ENCODE assay signal across 1 cellular context in genomic region chr18:62616331-62616805, GRCh38.
A peak's percentile ranks its signal among the peaks of the same experiment; 100 is the strongest.
TF ChIP-seq lines count a peak whose summit lies in the region.

No MANE protein-coding gene starts in this region.

TF ChIP-seq in HepG2, 621 proteins besides CTCF, POLR2A, EP300 and RAD21 (continued from another document):
- TF ChIP-seq PRDM15 (CRISPR knock-in tag; IDR thresholded peaks at IDR 0.05): peak; percentile 79; the same call in 1 of the 2 replicates
- no peak for TF ChIP-seq ZNF367 (CRISPR knock-in tag; IDR thresholded peaks at IDR 0.05; ENCODE audit: borderline replicate concordance)
- no peak for TF ChIP-seq ZNF562 (CRISPR knock-in tag; IDR thresholded peaks at IDR 0.05; ENCODE audit: borderline replicate concordance)
- no peak for TF ChIP-seq ZNF607 (CRISPR knock-in tag; IDR thresholded peaks at IDR 0.05; ENCODE audit: borderline replicate concordance)
- no peak for TF ChIP-seq GABPA (IDR thresholded peaks at IDR 0.05; ENCODE audit: low read depth, low read length)
- TF ChIP-seq GABPA (CRISPR knock-in tag; IDR thresholded peaks at IDR 0.05; ENCODE audit: low read depth): peak; percentile 65
- TF ChIP-seq ETV5 (CRISPR knock-in tag; IDR thresholded peaks at IDR 0.05; ENCODE audit: borderline replicate concordance): peak; percentile 35; the same call in 1 of the 2 replicates
- TF ChIP-seq, protein P1, sequence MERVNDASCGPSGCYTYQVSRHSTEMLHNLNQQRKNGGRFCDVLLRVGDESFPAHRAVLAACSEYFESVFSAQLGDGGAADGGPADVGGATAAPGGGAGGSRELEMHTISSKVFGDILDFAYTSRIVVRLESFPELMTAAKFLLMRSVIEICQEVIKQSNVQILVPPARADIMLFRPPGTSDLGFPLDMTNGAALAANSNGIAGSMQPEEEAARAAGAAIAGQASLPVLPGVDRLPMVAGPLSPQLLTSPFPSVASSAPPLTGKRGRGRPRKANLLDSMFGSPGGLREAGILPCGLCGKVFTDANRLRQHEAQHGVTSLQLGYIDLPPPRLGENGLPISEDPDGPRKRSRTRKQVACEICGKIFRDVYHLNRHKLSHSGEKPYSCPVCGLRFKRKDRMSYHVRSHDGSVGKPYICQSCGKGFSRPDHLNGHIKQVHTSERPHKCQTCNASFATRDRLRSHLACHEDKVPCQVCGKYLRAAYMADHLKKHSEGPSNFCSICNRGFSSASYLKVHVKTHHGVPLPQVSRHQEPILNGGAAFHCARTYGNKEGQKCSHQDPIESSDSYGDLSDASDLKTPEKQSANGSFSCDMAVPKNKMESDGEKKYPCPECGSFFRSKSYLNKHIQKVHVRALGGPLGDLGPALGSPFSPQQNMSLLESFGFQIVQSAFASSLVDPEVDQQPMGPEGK (CRISPR knock-in tag; IDR thresholded peaks at IDR 0.05): 0 out of 2 replicates have a peak, but pooled peaks have one; percentile 17
- peak; percentile 39 for TF ChIP-seq HNRNPLL (IDR thresholded peaks at IDR 0.05; ENCODE audit: low read depth, low read length, poor library complexity, severe bottlenecking)
- TF ChIP-seq XRCC5 (optimal IDR thresholded peaks at IDR 0.05; ENCODE audit: low read length): peak; percentile 45
- TF ChIP-seq ZFP36L1 (CRISPR knock-in tag; IDR thresholded peaks at IDR 0.05): no peak
- peak; percentile 15 for TF ChIP-seq ZFP36 (IDR thresholded peaks at IDR 0.05; ENCODE audit: borderline replicate concordance, low read depth, low read length, partially characterized antibody)
- TF ChIP-seq SRF (IDR thresholded peaks at IDR 0.05; ENCODE audit: low read depth, low read length): peak; percentile 98
- peak; percentile 28; the same call in 1 of the 2 replicates for TF ChIP-seq SAP130 (CRISPR knock-in tag; IDR thresholded peaks at IDR 0.05; ENCODE audit: low read depth)
- TF ChIP-seq TEAD3 (CRISPR knock-in tag; optimal IDR thresholded peaks at IDR 0.05; ENCODE audit: borderline replicate concordance): peak; percentile 49
- TF ChIP-seq CCDC6 (CRISPR knock-in tag; IDR thresholded peaks at IDR 0.05): no peak
- no peak for TF ChIP-seq SMC3 (IDR thresholded peaks at IDR 0.05; ENCODE audit: low read length)
- TF ChIP-seq TFAP4 (IDR thresholded peaks at IDR 0.05; ENCODE audit: borderline replicate concordance, low read depth): peak; percentile 49; the same call in 1 of the 2 replicates
- no peak for TF ChIP-seq SPEN (CRISPR knock-in tag; IDR thresholded peaks at IDR 0.05; ENCODE audit: low read depth)
- TF ChIP-seq ZNF687 (CRISPR knock-in tag; IDR thresholded peaks at IDR 0.05): peak; percentile 63
- TF ChIP-seq FOXC1 (CRISPR knock-in tag; IDR thresholded peaks at IDR 0.05; ENCODE audit: borderline replicate concordance): no peak
- TF ChIP-seq ZNF292 (CRISPR knock-in tag; IDR thresholded peaks at IDR 0.05; ENCODE audit: borderline replicate concordance, low read depth): peak; percentile 63; the same call in 1 of the 2 replicates
- peak; percentile 24; the same call in 1 of the 2 replicates for TF ChIP-seq ZFP91 (CRISPR knock-in tag; IDR thresholded peaks at IDR 0.05; ENCODE audit: borderline replicate concordance)
- TF ChIP-seq ZMYM4 (CRISPR knock-in tag; IDR thresholded peaks at IDR 0.05): peak; percentile 35; the same call in 1 of the 2 replicates
- TF ChIP-seq NRL (CRISPR knock-in tag; IDR thresholded peaks at IDR 0.05; ENCODE audit: borderline replicate concordance): no peak
- TF ChIP-seq, protein P2, sequence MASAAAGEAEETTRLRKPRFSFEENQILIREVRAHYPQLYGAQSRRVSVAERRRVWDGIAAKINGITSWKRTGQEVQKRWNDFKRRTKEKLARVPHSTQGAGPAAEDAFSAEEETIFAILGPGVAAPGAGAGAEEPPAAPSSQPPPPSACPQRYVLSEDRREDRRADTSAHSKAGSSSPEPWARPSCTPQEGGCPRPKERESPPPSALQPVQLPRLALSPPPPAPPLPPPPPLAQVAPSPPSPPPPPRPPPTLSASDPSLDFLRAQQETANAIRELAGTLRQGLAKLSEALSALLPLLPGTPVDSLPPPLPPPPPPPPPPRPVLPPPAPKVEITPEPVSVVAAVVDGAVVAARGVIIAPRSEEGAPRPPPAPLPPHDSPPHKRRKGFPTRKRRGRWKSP (CRISPR knock-in tag; IDR thresholded peaks at IDR 0.05): 0 out of 2 replicates have a peak, but pooled peaks have one; percentile 28
- no peak for TF ChIP-seq ZNF280D (CRISPR knock-in tag; IDR thresholded peaks at IDR 0.05)
- TF ChIP-seq, protein P3, sequence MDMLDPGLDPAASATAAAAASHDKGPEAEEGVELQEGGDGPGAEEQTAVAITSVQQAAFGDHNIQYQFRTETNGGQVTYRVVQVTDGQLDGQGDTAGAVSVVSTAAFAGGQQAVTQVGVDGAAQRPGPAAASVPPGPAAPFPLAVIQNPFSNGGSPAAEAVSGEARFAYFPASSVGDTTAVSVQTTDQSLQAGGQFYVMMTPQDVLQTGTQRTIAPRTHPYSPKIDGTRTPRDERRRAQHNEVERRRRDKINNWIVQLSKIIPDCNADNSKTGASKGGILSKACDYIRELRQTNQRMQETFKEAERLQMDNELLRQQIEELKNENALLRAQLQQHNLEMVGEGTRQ (IDR thresholded peaks at IDR 0.05; ENCODE audit: low read depth, low read length): no peak
- TF ChIP-seq, protein P3 (CRISPR knock-in tag; IDR thresholded peaks at IDR 0.05; ENCODE audit: borderline replicate concordance): peak; percentile 88; the same call in 1 of the 2 replicates
- TF ChIP-seq ZNF652 (CRISPR knock-in tag; IDR thresholded peaks at IDR 0.05; ENCODE audit: borderline replicate concordance, low read depth): no peak
- peak; percentile 68 for TF ChIP-seq ZNF770 (CRISPR knock-in tag; IDR thresholded peaks at IDR 0.05)
- TF ChIP-seq HOXA3 (CRISPR knock-in tag; IDR thresholded peaks at IDR 0.05): peak; percentile 13; the same call in 1 of the 2 replicates
- peak; percentile 58 for TF ChIP-seq GABPB1 (CRISPR knock-in tag; IDR thresholded peaks at IDR 0.05)
- peak; percentile 14; the same call in 1 of the 2 replicates for TF ChIP-seq ZNF768 (CRISPR knock-in tag; IDR thresholded peaks at IDR 0.05)
